ENCODE assay signal across 8 cellular contexts in the genomic region with DNA sequence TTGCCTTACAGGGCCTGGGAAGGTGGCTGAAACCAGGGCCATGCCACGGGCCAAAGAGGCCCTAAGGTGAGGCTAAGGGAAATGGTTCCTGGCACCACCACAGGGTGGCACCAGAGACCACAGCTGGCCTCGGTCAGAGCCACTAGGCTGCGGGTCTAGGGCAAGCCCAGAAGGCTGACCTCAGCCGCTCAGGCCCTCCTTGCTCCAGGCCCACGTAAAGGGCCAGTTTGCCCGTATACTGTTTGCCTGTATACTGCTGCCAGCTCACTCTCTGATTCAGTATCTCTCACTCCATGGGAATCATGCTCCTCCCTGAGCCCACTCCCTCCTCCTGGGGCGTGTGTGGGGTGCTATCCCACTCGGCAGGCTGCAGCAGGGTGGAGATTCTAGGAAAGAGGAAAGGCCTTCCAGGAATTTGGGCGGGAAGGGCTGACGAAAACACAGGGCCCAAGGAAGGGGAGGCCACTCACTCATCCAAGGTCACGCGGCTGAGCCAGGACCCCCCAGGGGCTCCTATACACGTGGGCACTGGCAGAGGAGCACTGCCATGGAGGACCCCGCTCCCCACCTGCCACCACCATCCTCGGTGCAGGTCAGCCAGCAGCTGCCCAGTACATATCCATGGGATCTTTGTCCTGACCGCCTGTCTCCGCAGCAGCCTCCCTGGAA.
DNase-seq lines count a peak whose midpoint lies in the region; ATAC-seq and TF ChIP-seq lines count a peak whose summit lies in the region.

No MANE protein-coding gene starts in this region.

- H3K4me3 ChIP-seq in astrocyte of the spinal cord (ENCODE audit: low read depth, low read length) (no peak overlapping the region), retinal pigment epithelial cell (ENCODE audit: low read length) (no peak overlapping the region)

- peak; percentile 68 for DNase-seq in Daoy (ENCODE audit: low read depth)
- peak; percentile 10 to 23 for DNase-seq in Kasumi-1 (lab: John Stamatoyannopoulos, UW)
- peak; percentile 53 for DNase-seq in T-helper 9 cell
- DNase-seq in astrocyte of the spinal cord (ENCODE audit: low read depth, low spot score) = peak; percentile 55
- DNase-seq in hepatic stellate cell (ENCODE audit: low spot score) = peak; percentile 85
- no peak for DNase-seq in retinal pigment epithelial cell (ENCODE audit: low read depth)

- in situ Hi-C loops in astrocyte of the spinal cord (cut with HindIII; ENCODE audit: low sequenced_read_pairs) = no loop called here

- ATAC-seq in GM21576 (IDR thresholded peaks at IDR 0.05; ENCODE audit: unreplicated experiment) (peak; percentile 78), GM18870 (IDR thresholded peaks at IDR 0.05; ENCODE audit: unreplicated experiment) (no peak)

- TF ChIP-seq CTCF in astrocyte of the spinal cord (IDR thresholded peaks at IDR 0.05; ENCODE audit: low read depth, low read length) = peak; percentile 91
- TF ChIP-seq CTCF in retinal pigment epithelial cell (conservative IDR thresholded peaks at IDR 0.05; ENCODE audit: low read depth, low read length) = peak; percentile 96
